ENCODE assay signal across 3 cellular contexts in genomic region chr1:14948112-14948652, GRCh38.
TF ChIP-seq lines count a peak whose summit lies in the region.

No MANE protein-coding gene starts in this region.

TF ChIP-seq in SK-N-SH, 30 proteins besides CTCF, POLR2A, EP300 and RAD21:
- TF ChIP-seq USF1 (IDR thresholded peaks at IDR 0.05; ENCODE audit: borderline replicate concordance, low read depth) (peak; percentile 25; the same call in 1 of the 2 replicates), RXRA (IDR thresholded peaks at IDR 0.05; ENCODE audit: borderline replicate concordance, low read depth) (no peak)

TF ChIP-seq in SK-N-SH treated with all-trans-retinoic acid at 6 μM for 48 hours, 23 proteins besides CTCF, POLR2A, EP300 and RAD21:
- no peak for TF ChIP-seq TSHZ2 (CRISPR knock-in tag; IDR thresholded peaks at IDR 0.05)
- TF ChIP-seq ZFP30 (CRISPR knock-in tag; IDR thresholded peaks at IDR 0.05), result no peak

TF ChIP-seq in H1, 55 proteins besides CTCF, POLR2A, EP300 and RAD21:
- TF ChIP-seq ATF3 (IDR thresholded peaks at IDR 0.05; ENCODE audit: insufficient read depth, low read depth, low read length), result no peak
- 0 out of 2 replicates have a peak, but pooled peaks have one; percentile 26 for TF ChIP-seq KDM1A (IDR thresholded peaks at IDR 0.05; ENCODE audit: borderline replicate concordance, low read length)
- no peak for TF ChIP-seq USF2 (IDR thresholded peaks at IDR 0.05; ENCODE audit: low read length)
- no peak for TF ChIP-seq EZH2 (IDR thresholded peaks at IDR 0.05; ENCODE audit: low read depth, low read length, severe bottlenecking)
- no peak for TF ChIP-seq SIX5 (IDR thresholded peaks at IDR 0.05; ENCODE audit: low read depth, low read length)
